ENCODE assay signal across 33 cellular contexts in the genomic region with DNA sequence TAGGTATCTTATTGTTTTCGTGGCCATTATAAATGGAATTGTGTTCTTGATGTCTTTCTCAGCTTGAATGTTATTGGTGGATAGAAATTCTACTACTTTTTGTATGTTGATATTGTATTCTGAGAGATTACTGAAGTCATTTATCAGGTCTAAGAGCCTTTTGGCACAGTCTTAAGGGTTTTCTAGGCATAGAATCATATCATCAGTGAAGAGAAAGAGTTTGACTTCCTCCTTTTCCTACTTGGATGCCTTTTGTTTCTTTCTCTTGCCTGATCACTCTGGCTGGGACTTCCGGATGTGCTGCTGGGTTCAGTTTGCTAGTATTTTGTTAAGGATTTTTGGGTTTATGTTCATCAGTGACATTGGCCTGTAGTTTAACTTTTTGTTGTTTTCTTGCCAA.
"Had no signal": no experiment of that assay in that cellular context is flagged by ENCODE, and none has a peak within 500 bp of the region (broad histone marks: within the 10 kb centered on the region; RNA-seq: fewer than 3 reads in every experiment).

No MANE protein-coding gene starts in this region.

- FAIRE-seq: TTC549 had no signal

- H3K4me1 Mint-ChIP-seq: activated B cell treated with CpG ODN at 0.5 μM for 24 hours; activated CD4-positive, alpha-beta memory T cell treated with anti-CD3 and anti-CD28 coated beads, Interleukin-2, amount 10 ng/mL, durations not matched to agents 7 days and 5 days; activated CD4-positive, alpha-beta T cell treated with anti-CD3 and anti-CD28 coated beads for 36 hours; activated CD4-positive, alpha-beta T cell treated with anti-CD3 and anti-CD28 coated beads, Interleukin-2, amount 10 ng/mL, durations not matched to agents 24 days and 14 days; activated CD4-positive, alpha-beta T cell treated with anti-CD3 and anti-CD28 coated beads, Interleukin-2, amount 10 ng/mL, durations not matched to agents 7 days and 5 days; activated CD8-positive, alpha-beta memory T cell treated with anti-CD3 and anti-CD28 coated beads, Interleukin-2, amount 10 ng/mL, durations not matched to agents 7 days and 5 days; T-helper 17 cell; WTC11 had no signal

- H3K36me3 ChIP-seq: WERI-Rb-1 had no signal

- H3K36me3 Mint-ChIP-seq: activated CD4-positive, alpha-beta memory T cell treated with anti-CD3 and anti-CD28 coated beads for 36 hours; activated CD8-positive, alpha-beta memory T cell treated with anti-CD3 and anti-CD28 coated beads, Interleukin-2, amount 10 ng/mL, durations not matched to agents 7 days and 5 days; WTC11 had no signal

- H3K27ac Mint-ChIP-seq: activated B cell treated with CpG ODN at 0.5 μM for 24 hours; activated CD4-positive, alpha-beta memory T cell treated with anti-CD3 and anti-CD28 coated beads for 36 hours; activated CD4-positive, alpha-beta memory T cell treated with anti-CD3 and anti-CD28 coated beads, Interleukin-2, amount 10 ng/mL, durations not matched to agents 7 days and 5 days; activated CD4-positive, alpha-beta T cell treated with anti-CD3 and anti-CD28 coated beads for 36 hours; activated CD4-positive, alpha-beta T cell treated with anti-CD3 and anti-CD28 coated beads, Interleukin-2, amount 10 ng/mL, durations not matched to agents 24 days and 14 days; activated CD4-positive, alpha-beta T cell treated with anti-CD3 and anti-CD28 coated beads, Interleukin-2, amount 10 ng/mL, durations not matched to agents 7 days and 5 days; activated CD8-positive, alpha-beta memory T cell treated with anti-CD3 and anti-CD28 coated beads, Interleukin-2, amount 10 ng/mL, durations not matched to agents 7 days and 5 days; activated CD8-positive, alpha-beta T cell treated with anti-CD3 and anti-CD28 coated beads for 36 hours; activated CD8-positive, alpha-beta T cell treated with anti-CD3 and anti-CD28 coated beads, Interleukin-2, amount 10 ng/mL, durations not matched to agents 7 days and 5 days; T-helper 1 cell treated with Interleukin-12 subunit alpha and Interleukin-12 subunit beta and Interleukin-4 antibody, amounts not matched to agents 30 μg/mL and 1 μg/mL, for 36 hours; T-helper 17 cell; T-helper 2 cell treated with Interferon-gamma antibody and Interleukin-4, amounts not matched to agents 5 μg/mL and 100 μg/mL, for 36 hours; WTC11 had no signal

- DNase-seq: activated B cell treated with CpG ODN at 0.5 μM for 24 hours; activated CD4-positive, alpha-beta memory T cell treated with anti-CD3 and anti-CD28 coated beads for 36 hours; activated CD4-positive, alpha-beta memory T cell treated with anti-CD3 and anti-CD28 coated beads, Interleukin-2, amount 10 ng/mL, durations not matched to agents 7 days and 5 days; activated CD4-positive, alpha-beta T cell treated with anti-CD3 and anti-CD28 coated beads for 1 hour; activated CD4-positive, alpha-beta T cell treated with anti-CD3 and anti-CD28 coated beads for 36 hours; activated CD4-positive, alpha-beta T cell treated with anti-CD3 and anti-CD28 coated beads for 4 hours; activated CD4-positive, alpha-beta T cell treated with anti-CD3 and anti-CD28 coated beads for 48 hours; activated CD4-positive, alpha-beta T cell treated with anti-CD3 and anti-CD28 coated beads, Interleukin-2, amount 10 ng/mL, durations not matched to agents 24 days and 14 days; activated CD4-positive, alpha-beta T cell treated with anti-CD3 and anti-CD28 coated beads, Interleukin-2, amount 10 ng/mL, durations not matched to agents 7 days and 5 days; activated CD4-positive, alpha-beta T cell treated with anti-CD3 and anti-CD28 coated beads, Interleukin-2, amount 50 U/mL, for 1 hour; activated CD4-positive, alpha-beta T cell treated with anti-CD3 and anti-CD28 coated beads, Interleukin-2, amount 50 U/mL, for 4 hours; activated CD4-positive, alpha-beta T cell treated with anti-CD3 and anti-CD28 coated beads, Interleukin-2, amount 50 U/mL, for 48 hours; activated CD4-positive, CD25-positive, alpha-beta regulatory T cell; activated CD4-positive, CD25-positive, alpha-beta regulatory T cell treated with anti-CD3 and anti-CD28 coated beads, Interleukin-2, amount 50 U/mL, for 72 hours; activated CD8-positive, alpha-beta memory T cell treated with anti-CD3 and anti-CD28 coated beads for 24 hours; activated CD8-positive, alpha-beta memory T cell treated with anti-CD3 and anti-CD28 coated beads, Interleukin-2, amount 10 ng/mL, durations not matched to agents 7 days and 5 days; activated CD8-positive, alpha-beta memory T cell treated with anti-CD3 and anti-CD28 coated beads, Interleukin-2, amount 50 U/mL, for 4 hours; activated CD8-positive, alpha-beta memory T cell treated with anti-CD3 and anti-CD28 coated beads, Interleukin-2, amount 50 U/mL, for 48 hours; activated CD8-positive, alpha-beta T cell treated with anti-CD3 and anti-CD28 coated beads for 36 hours; activated CD8-positive, alpha-beta T cell treated with anti-CD3 and anti-CD28 coated beads, Interleukin-2, amount 10 ng/mL, durations not matched to agents 7 days and 5 days; activated T-cell treated with anti-CD3 and anti-CD28 coated beads for 4 hours; T-helper 1 cell; T-helper 17 cell; T-helper 2 cell; T-helper 9 cell; T1000; WERI-Rb-1 had no signal

- H3K27me3 Mint-ChIP-seq: activated B cell treated with CpG ODN at 0.5 μM for 24 hours; activated CD4-positive, alpha-beta memory T cell treated with anti-CD3 and anti-CD28 coated beads for 36 hours; activated CD4-positive, alpha-beta memory T cell treated with anti-CD3 and anti-CD28 coated beads, Interleukin-2, amount 10 ng/mL, durations not matched to agents 7 days and 5 days; activated CD4-positive, alpha-beta T cell treated with anti-CD3 and anti-CD28 coated beads for 36 hours; activated CD4-positive, alpha-beta T cell treated with anti-CD3 and anti-CD28 coated beads, Interleukin-2, amount 10 ng/mL, durations not matched to agents 24 days and 14 days; activated CD4-positive, alpha-beta T cell treated with anti-CD3 and anti-CD28 coated beads, Interleukin-2, amount 10 ng/mL, durations not matched to agents 7 days and 5 days; activated CD8-positive, alpha-beta memory T cell treated with anti-CD3 and anti-CD28 coated beads, Interleukin-2, amount 10 ng/mL, durations not matched to agents 7 days and 5 days; activated CD8-positive, alpha-beta T cell treated with anti-CD3 and anti-CD28 coated beads for 36 hours; T-helper 17 cell had no signal

- H3K9me3 Mint-ChIP-seq: activated CD4-positive, alpha-beta memory T cell treated with anti-CD3 and anti-CD28 coated beads for 36 hours; activated CD4-positive, alpha-beta T cell treated with anti-CD3 and anti-CD28 coated beads, Interleukin-2, amount 10 ng/mL, durations not matched to agents 24 days and 14 days; activated CD4-positive, alpha-beta T cell treated with anti-CD3 and anti-CD28 coated beads, Interleukin-2, amount 10 ng/mL, durations not matched to agents 7 days and 5 days had no signal

- ATAC-seq: activated CD4-positive, alpha-beta T cell treated with anti-CD3 and anti-CD28 coated beads for 36 hours; activated CD4-positive, CD25-positive, alpha-beta regulatory T cell treated with anti-CD3 and anti-CD28 coated beads, Interleukin-2, amount 50 U/mL, for 24 hours; activated CD8-positive, alpha-beta memory T cell treated with anti-CD3 and anti-CD28 coated beads, Interleukin-2, amount 10 ng/mL, durations not matched to agents 7 days and 5 days; activated CD8-positive, alpha-beta T cell treated with anti-CD3 and anti-CD28 coated beads for 36 hours; activated CD8-positive, alpha-beta T cell treated with anti-CD3 and anti-CD28 coated beads, Interleukin-2, amount 10 ng/mL, durations not matched to agents 7 days and 5 days; T-helper 17 cell; WTC11 had no signal

- H3K4me3 Mint-ChIP-seq: activated B cell treated with CpG ODN at 0.5 μM for 24 hours; activated CD4-positive, alpha-beta memory T cell treated with anti-CD3 and anti-CD28 coated beads for 36 hours; activated CD4-positive, alpha-beta memory T cell treated with anti-CD3 and anti-CD28 coated beads, Interleukin-2, amount 10 ng/mL, durations not matched to agents 7 days and 5 days; activated CD4-positive, alpha-beta T cell treated with anti-CD3 and anti-CD28 coated beads for 36 hours; activated CD4-positive, alpha-beta T cell treated with anti-CD3 and anti-CD28 coated beads, Interleukin-2, amount 10 ng/mL, durations not matched to agents 24 days and 14 days; activated CD4-positive, alpha-beta T cell treated with anti-CD3 and anti-CD28 coated beads, Interleukin-2, amount 10 ng/mL, durations not matched to agents 7 days and 5 days; activated CD8-positive, alpha-beta memory T cell treated with anti-CD3 and anti-CD28 coated beads, Interleukin-2, amount 10 ng/mL, durations not matched to agents 7 days and 5 days; activated CD8-positive, alpha-beta T cell treated with anti-CD3 and anti-CD28 coated beads for 36 hours; activated CD8-positive, alpha-beta T cell treated with anti-CD3 and anti-CD28 coated beads, Interleukin-2, amount 10 ng/mL, durations not matched to agents 7 days and 5 days; T-helper 1 cell treated with Interleukin-12 subunit alpha and Interleukin-12 subunit beta and Interleukin-4 antibody, amounts not matched to agents 30 μg/mL and 1 μg/mL, for 36 hours; T-helper 17 cell; T-helper 2 cell treated with Interferon-gamma antibody and Interleukin-4, amounts not matched to agents 5 μg/mL and 100 μg/mL, for 36 hours; WTC11 had no signal

- H3K27ac ChIP-seq: VCaP, WERI-Rb-1 had no signal
